ENCODE assay signal across 20 cellular contexts in the genomic region with DNA sequence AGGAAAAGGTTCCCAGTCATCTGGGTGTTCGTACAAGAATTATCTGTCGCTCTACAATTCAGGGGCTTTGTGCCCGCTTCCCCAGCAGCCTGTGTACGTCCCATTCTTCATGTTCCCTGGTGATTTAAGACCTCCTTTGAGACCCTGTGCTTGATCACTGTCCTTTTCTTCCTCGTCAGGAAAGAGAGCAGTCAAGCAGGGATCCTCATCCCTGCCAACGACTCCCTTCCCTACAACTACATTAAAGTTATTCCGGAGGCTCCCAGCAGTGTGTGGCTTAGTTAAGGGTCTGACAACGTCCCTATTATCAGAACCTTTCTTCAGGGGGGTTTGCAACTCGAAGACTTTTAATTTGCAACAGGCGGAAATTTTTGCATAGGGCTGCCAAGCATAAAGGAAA.
DNase-seq lines count a peak whose midpoint lies in the region; ATAC-seq and TF ChIP-seq lines count a peak whose summit lies in the region.
"Had no signal": no experiment of that assay in that cellular context is flagged by ENCODE, and none has a peak within 500 bp of the region (broad histone marks: within the 10 kb centered on the region; RNA-seq: fewer than 3 reads in every experiment).

No MANE protein-coding gene starts in this region.

- H3K27me3 ChIP-seq in GM23338 (ENCODE audit: insufficient read depth), result no peaks in the 10 kb centered on the region
- H3K27me3 ChIP-seq: testis had no signal

- no peak overlapping the region for H3K27ac Mint-ChIP-seq in GM23338
- H3K27ac Mint-ChIP-seq in WTC11, result peak overlapping the region; percentile 38
- H3K27ac Mint-ChIP-seq in stimulated activated memory B cell treated with anti-CD40 and anti-IgM and Interleukin-4, amounts not matched to agents 10 μg/mL and 1 μg/mL and 100 μg/mL, for 72 hours, result peak overlapping the region; percentile 5
- H3K27ac Mint-ChIP-seq: activated CD4-positive, alpha-beta memory T cell treated with anti-CD3 and anti-CD28 coated beads, Interleukin-2, amount 10 ng/mL, durations not matched to agents 7 days and 5 days; stimulated activated effector memory CD8-positive, alpha-beta T cell treated with anti-CD3 and anti-CD28 coated beads, Interleukin-12 subunit alpha, Interleukin-12 subunit beta, amount 100 ng/mL, for 72 hours had no signal

- no peaks in the 10 kb centered on the region for H3K36me3 ChIP-seq in GM23338 (ENCODE audit: insufficient read depth)
- H3K36me3 ChIP-seq: HAP-1 had no signal

- H3F3A ChIP-seq in GM23338 (replicated peaks; ENCODE audit: low read depth), result no peaks in the 10 kb centered on the region

- TF ChIP-seq CTCF in GM23338 (conservative IDR thresholded peaks at IDR 0.05; ENCODE audit: low read depth in 2 of 2) (no peak), WTC11 (IDR thresholded peaks at IDR 0.05) (no peak)

- H3K9me2 ChIP-seq in GM23338 (ENCODE audit: insufficient read depth), result no peaks in the 10 kb centered on the region; the same call in 1 of the 2 replicates

- H3K36me3 Mint-ChIP-seq in GM23338 (ENCODE audit: low read depth), result no peaks in the 10 kb centered on the region
- H3K36me3 Mint-ChIP-seq in WTC11, result no peaks in the 10 kb centered on the region
- no peaks in the 10 kb centered on the region for H3K36me3 Mint-ChIP-seq in stimulated activated memory B cell treated with anti-CD40 and anti-IgM and Interleukin-4, amounts not matched to agents 10 μg/mL and 1 μg/mL and 100 μg/mL, for 72 hours
- H3K36me3 Mint-ChIP-seq: stimulated activated effector memory CD8-positive, alpha-beta T cell treated with anti-CD3 and anti-CD28 coated beads, Interleukin-12 subunit alpha, Interleukin-12 subunit beta, amount 100 ng/mL, for 72 hours had no signal

- CTCF ChIA-PET in WTC11 (lab: Charles Lee), result no interaction called here

- no peak overlapping the region for H2AFZ ChIP-seq in GM23338

- H3K4me3 ChIP-seq in GM23338, result no peak overlapping the region
- H3K4me3 ChIP-seq: HAP-1, testis had no signal

- H3K4me2 ChIP-seq in GM23338, result no peak overlapping the region

- H3K9me3 Mint-ChIP-seq in GM23338 (no peaks in the 10 kb centered on the region), WTC11 (no peaks in the 10 kb centered on the region)
- H3K9me3 Mint-ChIP-seq in stimulated activated memory B cell treated with anti-CD40 and anti-IgM and Interleukin-4, amounts not matched to agents 10 μg/mL and 1 μg/mL and 100 μg/mL, for 72 hours, result no peaks in the 10 kb centered on the region
- H3K9me3 Mint-ChIP-seq: activated CD4-positive, alpha-beta memory T cell treated with anti-CD3 and anti-CD28 coated beads, Interleukin-2, amount 10 ng/mL, durations not matched to agents 7 days and 5 days; stimulated activated effector memory CD8-positive, alpha-beta T cell treated with anti-CD3 and anti-CD28 coated beads, Interleukin-12 subunit alpha, Interleukin-12 subunit beta, amount 100 ng/mL, for 72 hours had no signal

- no peak overlapping the region for H3K27ac ChIP-seq in GM23338 (ENCODE audit: low read depth)
- H3K27ac ChIP-seq: testis had no signal

- peak; percentile 68 for ATAC-seq in GM23338
- ATAC-seq in WTC11, result peak; percentile 78
- no peak for ATAC-seq in stimulated activated memory B cell treated with anti-CD40 and anti-IgM and Interleukin-4, amounts not matched to agents 10 μg/mL and 1 μg/mL and 100 μg/mL, for 72 hours
- ATAC-seq in GM18517 (IDR thresholded peaks at IDR 0.05; ENCODE audit: unreplicated experiment), result no peak
- ATAC-seq: left lobe of liver; Right ventricle myocardium inferior; stimulated activated effector memory CD8-positive, alpha-beta T cell treated with anti-CD3 and anti-CD28 coated beads, Interleukin-12 subunit alpha, Interleukin-12 subunit beta, amount 100 ng/mL, for 72 hours had no signal

- H3K4me3 Mint-ChIP-seq in GM23338 (no peak overlapping the region), WTC11 (no peak overlapping the region)
- no peak overlapping the region for H3K4me3 Mint-ChIP-seq in stimulated activated memory B cell treated with anti-CD40 and anti-IgM and Interleukin-4, amounts not matched to agents 10 μg/mL and 1 μg/mL and 100 μg/mL, for 72 hours
- H3K4me3 Mint-ChIP-seq: activated CD4-positive, alpha-beta memory T cell treated with anti-CD3 and anti-CD28 coated beads, Interleukin-2, amount 10 ng/mL, durations not matched to agents 7 days and 5 days; stimulated activated effector memory CD8-positive, alpha-beta T cell treated with anti-CD3 and anti-CD28 coated beads, Interleukin-12 subunit alpha, Interleukin-12 subunit beta, amount 100 ng/mL, for 72 hours had no signal

- POLR2A ChIA-PET in WTC11 (lab: Charles Lee), result no interaction called here

- no peaks in the 10 kb centered on the region for H3K27me3 Mint-ChIP-seq in GM23338 (ENCODE audit: insufficient read depth, low read depth, poor library complexity)
- no peaks in the 10 kb centered on the region for H3K27me3 Mint-ChIP-seq in WTC11 (ENCODE audit: low read depth)
- H3K27me3 Mint-ChIP-seq in stimulated activated memory B cell treated with anti-CD40 and anti-IgM and Interleukin-4, amounts not matched to agents 10 μg/mL and 1 μg/mL and 100 μg/mL, for 72 hours, result no peaks in the 10 kb centered on the region

- H3K79me2 ChIP-seq in GM23338 (replicated peaks; ENCODE audit: insufficient read depth), result no peaks in the 10 kb centered on the region

- DNase-seq in GM23338 (ENCODE audit: low spot score) (no peak), WTC11 (ENCODE audit: low spot score) (no peak), left kidney (ENCODE audit: low read depth, low spot score) (peak; percentile 77), NOMO-1 treated with dmso at 0.1 percent for 144 hours (lab: John Stamatoyannopoulos, UW; ENCODE audit: unreplicated experiment) (no peak), medulla oblongata (ENCODE audit: extremely low spot score) (no peak)
- DNase-seq: activated CD4-positive, alpha-beta memory T cell treated with anti-CD3 and anti-CD28 coated beads, Interleukin-2, amount 10 ng/mL, durations not matched to agents 7 days and 5 days; activated gamma-delta T cell treated with Interleukin-2 at 50 U/mL for 16 hours; amygdala; COR-L47; head of caudate nucleus; NCI-H1436 treated with DMSO at 0.1 percent for 48 hours; OCI-M1; stimulated activated CD4-positive, alpha-beta T cell treated with anti-CD3 and anti-CD28 coated beads, Interleukin-2, amount 100 ng/mL, for 24 hours; testis had no signal

- no peaks in the 10 kb centered on the region for H3K4me1 ChIP-seq in GM23338 (ENCODE audit: insufficient read depth)
- H3K4me1 ChIP-seq: HAP-1, testis had no signal

- H3K4me1 Mint-ChIP-seq in GM23338, result peaks cover 25% of the 10 kb centered on the region
- peaks cover 34% of the 10 kb centered on the region for H3K4me1 Mint-ChIP-seq in WTC11
- H3K4me1 Mint-ChIP-seq in stimulated activated memory B cell treated with anti-CD40 and anti-IgM and Interleukin-4, amounts not matched to agents 10 μg/mL and 1 μg/mL and 100 μg/mL, for 72 hours, result peaks cover 37% of the 10 kb centered on the region
- H3K4me1 Mint-ChIP-seq: activated CD4-positive, alpha-beta memory T cell treated with anti-CD3 and anti-CD28 coated beads, Interleukin-2, amount 10 ng/mL, durations not matched to agents 7 days and 5 days had no signal

- no peaks in the 10 kb centered on the region for H4K20me1 ChIP-seq in GM23338 (replicated peaks; ENCODE audit: insufficient read depth)

TF ChIP-seq in GM23338, 12 proteins besides CTCF, POLR2A, EP300 and RAD21 (continues in another document):
- no peak for TF ChIP-seq ETS1 (IDR thresholded peaks at IDR 0.05)
- no peak for TF ChIP-seq CREB1 (CRISPR knock-in tag; IDR thresholded peaks at IDR 0.05; ENCODE audit: low read depth)
- TF ChIP-seq EZH2phosphoT487 (IDR thresholded peaks at IDR 0.05; ENCODE audit: unreplicated experiment), result no peak

TF ChIP-seq in WTC11, 78 proteins besides CTCF, POLR2A, EP300 and RAD21:
- TF ChIP-seq TEAD4 (CRISPR knock-in tag; IDR thresholded peaks at IDR 0.05), result no peak
- TF ChIP-seq ZNF138 (CRISPR knock-in tag; conservative IDR thresholded peaks at IDR 0.05), result no peak
- TF ChIP-seq NR3C1 (CRISPR knock-in tag; conservative IDR thresholded peaks at IDR 0.05; ENCODE audit: low read depth), result no peak
- no peak for TF ChIP-seq NFE2L1 (CRISPR knock-in tag; IDR thresholded peaks at IDR 0.05)
- TF ChIP-seq SP1 (CRISPR knock-in tag; conservative IDR thresholded peaks at IDR 0.05), result no peak

Comparison
In these comparisons a context has a peak if more than half of its experiments do, and no peak if none do; other contexts are left out.
1. ATAC-seq: peak in GM23338 (single experiment) and WTC11 (single experiment); none in stimulated activated memory B cell treated with anti-CD40 and anti-IgM and Interleukin-4, amounts not matched to agents 10 μg/mL and 1 μg/mL and 100 μg/mL, for 72 hours (single experiment) and GM18517 (single experiment).